In the genomic region with DNA sequence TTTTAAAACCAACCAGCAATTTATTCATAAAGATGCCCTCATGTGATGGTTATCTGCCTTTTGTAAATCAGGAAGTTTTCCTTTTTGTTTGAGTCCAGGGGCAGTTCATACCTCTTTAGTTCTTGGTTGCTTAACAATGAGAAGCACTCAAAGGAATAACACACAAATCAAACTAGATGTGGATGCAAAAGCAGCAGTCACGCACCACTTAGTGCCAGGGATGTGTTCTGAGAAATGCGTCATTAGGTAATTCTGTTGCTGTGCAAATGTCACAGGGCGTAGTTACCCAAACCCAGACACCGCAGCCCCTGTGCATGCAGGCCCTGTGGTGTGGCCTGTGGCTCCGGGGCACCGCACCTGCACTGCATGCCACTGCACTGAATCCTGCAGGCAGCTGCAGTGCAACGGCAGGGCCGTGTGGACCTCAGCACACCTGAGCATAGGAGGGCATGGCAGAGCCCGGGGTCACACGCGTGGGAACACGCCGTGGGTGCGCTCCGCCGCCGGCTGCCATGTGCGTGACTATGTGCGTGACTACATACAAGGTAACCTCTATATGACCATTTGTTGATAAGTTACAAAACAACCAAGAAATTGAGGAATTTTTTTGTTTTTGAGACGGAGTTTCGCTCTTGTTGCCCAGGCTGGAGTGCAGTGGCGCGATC, we compare ENCODE assay signal across 18 cellular contexts. TPM values are rescaled to one million over a fixed set of nuclear protein-coding genes. Genes with fewer than 3 reads are reported as not detected.
"Had no signal": no experiment of that assay in that cellular context is flagged by ENCODE, and none has a peak within 500 bp of the region (broad histone marks: within the 10 kb centered on the region; RNA-seq: fewer than 3 reads in every experiment).

No MANE protein-coding gene starts in this region.

- FAIRE-seq: frontal cortex, kidney had no signal

- H3K36me3 ChIP-seq: colonic mucosa had no signal

- DNase-seq: activated CD4-positive, alpha-beta memory T cell treated with anti-CD3 and anti-CD28 coated beads for 36 hours; activated CD4-positive, alpha-beta T cell treated with anti-CD3 and anti-CD28 coated beads for 36 hours; activated naive CD8-positive, alpha-beta T cell treated with anti-CD3 and anti-CD28 coated beads, Interleukin-2, amount 10 ng/mL, durations not matched to agents 7 days and 5 days; activated T-cell treated with anti-CD3 and anti-CD28 coated beads for 4 hours; amygdala; central memory CD4-positive, alpha-beta T cell; colonic mucosa; endodermal cell; erythroblast; kidney; mucosa of descending colon; naive B cell; stimulated activated CD4-positive, alpha-beta T cell treated with anti-CD3 and anti-CD28 coated beads, Interleukin-4, amount 100 ng/mL, for 1 hour; stomach had no signal

- H3K27ac ChIP-seq: colonic mucosa, stomach, upper lobe of left lung had no signal

- ATAC-seq: activated CD4-positive, alpha-beta T cell treated with anti-CD3 and anti-CD28 coated beads for 36 hours; mucosa of descending colon; WTC11 had no signal

- H3K27me3 ChIP-seq: colonic mucosa, stomach, upper lobe of left lung had no signal

- H3K4me2 ChIP-seq: smooth muscle cell had no signal

- H3K9me3 ChIP-seq: colonic mucosa, mucosa of descending colon, stomach, upper lobe of left lung had no signal

- H3K4me3 ChIP-seq: colonic mucosa, mucosa of descending colon, smooth muscle cell, stomach, upper lobe of left lung had no signal

RNA-seq across cellular contexts. Expression of gene RAB26, which starts 52.4 kb away (rescaled TPM):
- total RNA-seq: smooth muscle cell had no signal
